22 cellular contexts compared by ENCODE assay signal in the genomic region with DNA sequence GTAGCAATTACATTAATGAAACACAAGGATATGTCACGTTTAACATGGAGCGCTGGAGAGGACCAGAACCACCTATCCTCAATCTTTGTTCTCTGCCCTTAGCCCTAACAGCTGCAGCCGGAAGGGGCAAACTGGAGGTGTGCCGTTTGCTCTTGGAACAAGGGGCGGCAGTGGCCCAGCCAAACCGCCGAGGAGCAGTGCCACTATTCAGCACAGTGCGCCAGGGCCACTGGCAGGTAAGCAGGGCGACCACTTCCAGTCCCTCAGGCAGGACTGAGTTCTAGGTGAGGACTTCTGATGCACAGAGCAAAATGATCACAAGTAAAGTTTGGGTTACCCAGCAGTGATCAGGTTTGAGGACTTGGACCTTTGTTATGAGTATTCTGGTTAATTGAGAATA.
"Had no signal": no experiment of that assay in that cellular context is flagged by ENCODE, and none has a peak within 500 bp of the region (broad histone marks: within the 10 kb centered on the region; RNA-seq: fewer than 3 reads in every experiment).

No MANE protein-coding gene starts in this region.

- H3K27me3 Mint-ChIP-seq: effector memory CD8-positive, alpha-beta T cell; natural killer cell treated with Interleukin-12 subunit alpha and Interleukin-12 subunit beta and Interleukin-15 and Interleukin-18, amount 100 ng/mL, for 72 hours; type B pancreatic cell had no signal

- H3K9me3 ChIP-seq: left ventricle myocardium inferior, lower lobe of right lung, prostate gland, sigmoid colon, stomach, thyroid gland had no signal

- H3K27ac Mint-ChIP-seq: effector memory CD8-positive, alpha-beta T cell; immature natural killer cell; natural killer cell treated with Interleukin-12 subunit alpha and Interleukin-12 subunit beta and Interleukin-15 and Interleukin-18, amount 100 ng/mL, for 72 hours; stimulated activated effector memory CD8-positive, alpha-beta T cell treated with anti-CD3 and anti-CD28 coated beads, Interleukin-12 subunit alpha, Interleukin-12 subunit beta, amount 100 ng/mL, for 72 hours; type B pancreatic cell had no signal

- ATAC-seq: natural killer cell treated with Interleukin-12 subunit alpha and Interleukin-12 subunit beta and Interleukin-15 and Interleukin-18, amount 100 ng/mL, for 72 hours had no signal

- H3K4me3 ChIP-seq: left ventricle myocardium inferior, lower lobe of right lung, prostate gland, sigmoid colon, stomach, thyroid gland had no signal

- H3K27me3 ChIP-seq: sigmoid colon, stomach, thyroid gland had no signal

- H3K4me1 ChIP-seq: prostate gland, thyroid gland had no signal

- DNase-seq: cortex of kidney; effector memory CD8-positive, alpha-beta T cell; islet precursor cell; left colon; left ventricle myocardium inferior; lower lobe of right lung; nucleus accumbens; right cardiac atrium; sigmoid colon; stimulated activated CD4-positive, alpha-beta T cell treated with anti-CD3 and anti-CD28 coated beads, Interleukin-2, amount 100 ng/mL, for 24 hours; stimulated activated CD4-positive, alpha-beta T cell treated with anti-CD3 and anti-CD28 coated beads, Interleukin-4, amount 100 ng/mL, for 24 hours; stimulated activated naive CD4-positive, alpha-beta T cell treated with Interleukin-2 at 50 U/mL for 16 hours; stomach; thyroid gland had no signal

- H3K36me3 ChIP-seq: left ventricle myocardium inferior, prostate gland, sigmoid colon, thyroid gland had no signal

- FAIRE-seq: endometrium, frontal cortex had no signal

- H3K27ac ChIP-seq: left ventricle myocardium inferior, lower lobe of right lung, prostate gland, sigmoid colon, stomach, thyroid gland had no signal

- H3K9me3 Mint-ChIP-seq: effector memory CD8-positive, alpha-beta T cell; immature natural killer cell; natural killer cell treated with Interleukin-12 subunit alpha and Interleukin-12 subunit beta and Interleukin-15 and Interleukin-18, amount 100 ng/mL, for 72 hours; neural crest cell; stimulated activated effector memory CD8-positive, alpha-beta T cell treated with anti-CD3 and anti-CD28 coated beads, Interleukin-12 subunit alpha, Interleukin-12 subunit beta, amount 100 ng/mL, for 72 hours; type B pancreatic cell had no signal

- H3K36me3 Mint-ChIP-seq: natural killer cell treated with Interleukin-12 subunit alpha and Interleukin-12 subunit beta and Interleukin-15 and Interleukin-18, amount 100 ng/mL, for 72 hours had no signal

- H3K4me3 Mint-ChIP-seq: effector memory CD8-positive, alpha-beta T cell; immature natural killer cell; natural killer cell treated with Interleukin-12 subunit alpha and Interleukin-12 subunit beta and Interleukin-15 and Interleukin-18, amount 100 ng/mL, for 72 hours; neural crest cell; stimulated activated effector memory CD8-positive, alpha-beta T cell treated with anti-CD3 and anti-CD28 coated beads, Interleukin-12 subunit alpha, Interleukin-12 subunit beta, amount 100 ng/mL, for 72 hours; type B pancreatic cell had no signal
